9 cellular contexts compared by ENCODE assay signal in genomic region chr12:108884116-108885012, GRCh38. TPM values are rescaled to one million over a fixed set of nuclear protein-coding genes. Genes with fewer than 3 reads are reported as not detected.
A peak's percentile ranks its signal among the peaks of the same experiment; 100 is the strongest.
DNase-seq lines count a peak whose midpoint lies in the region; ATAC-seq, FAIRE-seq and TF ChIP-seq lines count a peak whose summit lies in the region.
"Had no signal": no experiment of that assay in that cellular context is flagged by ENCODE, and none has a peak within 500 bp of the region (broad histone marks: within the 10 kb centered on the region; RNA-seq: fewer than 3 reads in every experiment).

No MANE protein-coding gene starts in this region.

- H3K27me3 ChIP-seq in GM23248 (replicated peaks; ENCODE audit: insufficient read depth) (no peaks in the 10 kb centered on the region), PC-9 (ENCODE audit: insufficient read depth, low read depth) (no peaks in the 10 kb centered on the region)

- no peaks in the 10 kb centered on the region for H3K9me3 Mint-ChIP-seq in activated T-cell treated with anti-CD3 and anti-CD28 coated beads, Interleukin-2, amount 50 U/mL, for 72 hours

- no peak overlapping the region for H3K4me3 ChIP-seq in A549
- no peak overlapping the region for H3K4me3 ChIP-seq in GM23248
- no peak overlapping the region for H3K4me3 ChIP-seq in PC-9

- no peak for TF ChIP-seq POLR2A in A549 (IDR thresholded peaks at IDR 0.05; ENCODE audit: low read length)

- TF ChIP-seq RAD21 in A549 (conservative IDR thresholded peaks at IDR 0.05 in 1 of 2, IDR thresholded peaks at IDR 0.05 in 1 of 2), result peak; percentile 35 to 61; a peak in 4 of 5 replicates

- FAIRE-seq in A549 (lab: Jason Lieb, UNC), result no peak
- FAIRE-seq: islet of Langerhans had no signal

- DNase-seq in A549 (ENCODE audit: low read depth in 1 of 2, low spot score in 1 of 2), result peak; percentile 43 to 66
- peak; percentile 37 for DNase-seq in GM23248
- DNase-seq in PC-9, result peak in 1 of 2 experiments; percentile 20
- DNase-seq in activated T-cell treated with anti-CD3 and anti-CD28 coated beads, Interleukin-2, amount 50 U/mL, for 72 hours, result peak; percentile 65 to 67
- DNase-seq in glomerular visceral epithelial cell (ENCODE audit: extremely low spot score), result peak; percentile 20
- DNase-seq in stimulated activated CD4-positive, alpha-beta T cell treated with anti-CD3 and anti-CD28 coated beads, Interleukin-12 subunit alpha, Interleukin-12 subunit beta, amount 100 ng/mL, for 24 hours (ENCODE audit: low read depth in 2 of 2), result peak; percentile 33 to 68

- H3K79me2 ChIP-seq in GM23248 (ENCODE audit: insufficient read depth) (no peaks in the 10 kb centered on the region), PC-9 (ENCODE audit: low read depth) (no peaks in the 10 kb centered on the region)

- no peaks in the 10 kb centered on the region for H3K36me3 Mint-ChIP-seq in activated T-cell treated with anti-CD3 and anti-CD28 coated beads, Interleukin-2, amount 50 U/mL, for 72 hours (ENCODE audit: insufficient read depth in 2 of 2)

- H3K27ac Mint-ChIP-seq in activated T-cell treated with anti-CD3 and anti-CD28 coated beads, Interleukin-2, amount 50 U/mL, for 72 hours, result no peak overlapping the region

- intact Hi-C loops in PC-9 (cut with micrococcal nuclease; ENCODE audit: unreplicated experiment), result loop anchor here (1.0 kb wide), 1 partner anchor 67 kb away; no protein-coding TSS in a partner anchor

- H3K27me3 Mint-ChIP-seq in activated T-cell treated with anti-CD3 and anti-CD28 coated beads, Interleukin-2, amount 50 U/mL, for 72 hours (ENCODE audit: low read depth), result no peaks in the 10 kb centered on the region

- POLR2A ChIA-PET in A549 (lab: Yijun Ruan, JAX), result interaction anchor here (1.3 kb wide), 1 partner anchor 27 kb away, joined by 4 read pairs; the partner anchor contains the start of gene SSH1
- POLR2A ChIA-PET in PC-9 (lab: Charles Lee; ENCODE audit: unreplicated experiment), result no interaction called here

- H3K27ac ChIP-seq in A549, result no peak overlapping the region
- no peak overlapping the region for H3K27ac ChIP-seq in GM23248
- no peak overlapping the region for H3K27ac ChIP-seq in PC-9

- no peaks in the 10 kb centered on the region for H3K4me1 Mint-ChIP-seq in activated T-cell treated with anti-CD3 and anti-CD28 coated beads, Interleukin-2, amount 50 U/mL, for 72 hours (ENCODE audit: low read depth)

- WGBS in A549 (ENCODE audit: missing lambda C conversion rate), result 34% methylated on average over 16 of the region's 16 CpGs
- 52 to 53% methylated on average over 16 of the region's 16 CpGs for WGBS in GM23248 (ENCODE audit: low coverage in 1 of 2, low lambda C conversion rate in 2 of 2, missing lambda C conversion rate in 2 of 2), 2 experiments

- no peak overlapping the region for H3K4me2 ChIP-seq in A549
- no peak overlapping the region for H3K4me2 ChIP-seq in GM23248 (ENCODE audit: unreplicated experiment)
- H3K4me2 ChIP-seq in PC-9, result no peak overlapping the region

- no peaks in the 10 kb centered on the region for H4K20me1 ChIP-seq in GM23248 (ENCODE audit: insufficient read depth)
- no peaks in the 10 kb centered on the region for H4K20me1 ChIP-seq in PC-9 (ENCODE audit: insufficient read depth)

- peak; percentile 48 to 76; a peak in 4 of 6 replicates for ATAC-seq in A549
- ATAC-seq in activated T-cell treated with anti-CD3 and anti-CD28 coated beads, Interleukin-2, amount 50 U/mL, for 72 hours (replicated peaks in 1 of 2), result peak; percentile 66 to 70
- ATAC-seq in HG02588 (IDR thresholded peaks at IDR 0.05; ENCODE audit: unreplicated experiment), result no peak
- no peak for ATAC-seq in HG02938 (IDR thresholded peaks at IDR 0.05; ENCODE audit: unreplicated experiment)

- H3F3A ChIP-seq in GM23248 (ENCODE audit: insufficient read depth) (no peaks in the 10 kb centered on the region), PC-9 (ENCODE audit: insufficient read depth, low read depth) (no peaks in the 10 kb centered on the region)

- TF ChIP-seq CTCF in A549 (IDR thresholded peaks at IDR 0.05) (peak; percentile 63), PC-9 (conservative IDR thresholded peaks at IDR 0.05) (peak; percentile 79)

- H3K36me3 ChIP-seq in GM23248 (ENCODE audit: low read depth), result no peaks in the 10 kb centered on the region
- H3K36me3 ChIP-seq in PC-9 (ENCODE audit: low read depth), result no peaks in the 10 kb centered on the region

- H2AFZ ChIP-seq in GM23248, result no peak overlapping the region
- H2AFZ ChIP-seq in PC-9, result no peak overlapping the region

- TF ChIP-seq EP300 in A549 (IDR thresholded peaks at IDR 0.05), result no peak

- H3K9me3 ChIP-seq in A549 (no peaks in the 10 kb centered on the region), GM23248 (ENCODE audit: low read depth) (no peaks in the 10 kb centered on the region), PC-9 (ENCODE audit: insufficient read depth, low read depth) (no peaks in the 10 kb centered on the region)

- CTCF ChIA-PET in A549 (lab: Yijun Ruan, JAX) (interaction anchor here (0.6 to 2.6 kb wide), 25 partner anchors 9 to 220 kb away, joined by 3 to 12 read pairs (median 4); partner anchors contain the start of gene ALKBH2), PC-9 (lab: Charles Lee) (interaction anchor here (1.1 to 1.8 kb wide), 2 partner anchors 67 to 69 kb away, joined by 3 to 5 read pairs; no protein-coding TSS in a partner anchor)

- in situ Hi-C loops in GM23248 (cut with MboI), result no loop called here

- H3K4me1 ChIP-seq in A549 (no peaks in the 10 kb centered on the region), GM23248 (ENCODE audit: insufficient read depth) (no peaks in the 10 kb centered on the region), PC-9 (replicated peaks; ENCODE audit: insufficient read depth) (no peaks in the 10 kb centered on the region)

- H3K9me2 ChIP-seq in GM23248 (ENCODE audit: insufficient read depth) (no peaks in the 10 kb centered on the region), PC-9 (ENCODE audit: insufficient read depth) (no peaks in the 10 kb centered on the region)

- no peak overlapping the region for H3K4me3 Mint-ChIP-seq in activated T-cell treated with anti-CD3 and anti-CD28 coated beads, Interleukin-2, amount 50 U/mL, for 72 hours

- no peak overlapping the region for H3K9ac ChIP-seq in GM23248

- no TSS peak for BruUV-seq in PC-9 (replicated peaks; lab: Mats Ljungman, UMichigan)

TF ChIP-seq in A549, 52 proteins besides CTCF, POLR2A, EP300 and RAD21:
- no peak for TF ChIP-seq HOXB5 (CRISPR knock-in tag; IDR thresholded peaks at IDR 0.05)
- no peak for TF ChIP-seq CBX8 (IDR thresholded peaks at IDR 0.05)
- TF ChIP-seq MAX (IDR thresholded peaks at IDR 0.05), result 0 out of 2 replicates have a peak, but pooled peaks have one; percentile 18
- TF ChIP-seq EHMT2 (IDR thresholded peaks at IDR 0.05; ENCODE audit: low read depth), result no peak
- TF ChIP-seq SMC3 (IDR thresholded peaks at IDR 0.05), result peak; percentile 66
- no peak for TF ChIP-seq FOXS1 (CRISPR knock-in tag; IDR thresholded peaks at IDR 0.05)
- no peak for TF ChIP-seq NFE2L2 (conservative IDR thresholded peaks at IDR 0.05; ENCODE audit: low read length)
TF ChIP-seq in A549: peak in this region for 2.

RNA-seq across cellular contexts. Expression of gene DAO, which starts 4.5 kb away (rescaled TPM):
- polyA plus RNA-seq in A549 (2011; rRNA removed), result not detected in 2 replicates
- 0.01 TPM in 1 of 2 replicates, not detected in the other for polyA plus RNA-seq in A549 (2012; cell fraction: cytosol; rRNA removed)
- not detected in 2 replicates for polyA plus RNA-seq in A549 (2012; cell fraction: nucleus; rRNA removed)
- polyA plus RNA-seq in A549 (2017; fragmentation: RNase III; extraction: RNeasy Plus Mini Kit Qiagen cat#74134 plus additional on column Dnase treatment), result not detected in 3 replicates
- polyA minus RNA-seq in A549 (2011; rRNA and poly(A)+ RNA removed), result not detected in 2 replicates
- not detected in 2 replicates for total RNA-seq in GM23248 (2014; rRNA removed; shearing (Covaris generic))
- not detected in 2 replicates for polyA plus RNA-seq in GM23248 (2016; fragmentation: Nextera tagmentation; extraction: Ambion mirVana)
- not detected in 2 replicates for total RNA-seq in PC-9 (2021)
- total RNA-seq in activated T-cell treated with anti-CD3 and anti-CD28 coated beads, Interleukin-2, amount 50 U/mL, for 72 hours, result not detected

RNA-seq across cellular contexts. Expression of gene SSH1, which starts 27.0 kb away (rescaled TPM):
- polyA plus RNA-seq in A549 (2011; rRNA removed), result 24.1 and 26.2 TPM in 2 replicates
- polyA plus RNA-seq in A549 (2012; cell fraction: cytosol; rRNA removed), result 14.4 and 19.0 TPM in 2 replicates
- polyA plus RNA-seq in A549 (2012; cell fraction: nucleus; rRNA removed), result 24.4 and 26.2 TPM in 2 replicates
- 15.4 to 16.7 TPM (median 16.6 TPM) in 3 replicates for polyA plus RNA-seq in A549 (2017; fragmentation: RNase III; extraction: RNeasy Plus Mini Kit Qiagen cat#74134 plus additional on column Dnase treatment)
- polyA minus RNA-seq in A549 (2011; rRNA and poly(A)+ RNA removed), result 35.1 and 37.2 TPM in 2 replicates
- 21.9 and 33.5 TPM in 2 replicates for total RNA-seq in GM23248 (2014; rRNA removed; shearing (Covaris generic))
- 44.0 and 49.0 TPM in 2 replicates for polyA plus RNA-seq in GM23248 (2016; fragmentation: Nextera tagmentation; extraction: Ambion mirVana)
- total RNA-seq in PC-9 (2021), result 54.5 and 62.1 TPM in 2 replicates
- total RNA-seq in activated T-cell treated with anti-CD3 and anti-CD28 coated beads, Interleukin-2, amount 50 U/mL, for 72 hours, result 10 to 100 TPM; 33.8 to 48.8 TPM

Comparison
In these comparisons a context has a peak if more than half of its experiments do, and no peak if none do; other contexts are left out.
1. ATAC-seq: peak in A549 (2 of 2) and activated T-cell treated with anti-CD3 and anti-CD28 coated beads, Interleukin-2, amount 50 U/mL, for 72 hours (2 of 2); none in HG02588 (single experiment) and HG02938 (single experiment).